In the genomic region with DNA sequence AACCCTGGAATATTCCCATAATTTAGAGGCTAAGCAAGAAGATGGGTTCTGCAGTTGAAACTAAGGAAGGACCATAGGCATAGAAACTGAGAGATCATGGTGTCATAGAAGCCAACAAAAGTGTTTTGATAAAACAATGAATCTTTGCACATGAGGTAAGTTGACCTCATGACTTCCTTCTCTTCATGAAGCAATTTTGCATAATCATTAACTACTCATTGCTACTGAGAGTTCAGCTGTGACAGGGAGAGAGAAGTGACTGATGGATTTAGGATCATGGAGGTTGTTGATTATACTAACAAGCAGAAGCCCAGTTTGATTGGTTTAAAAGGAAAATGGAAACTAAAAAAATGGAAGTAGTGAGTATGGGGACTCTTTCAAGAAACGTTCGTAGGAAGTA, we compare ENCODE assay signal across 14 cellular contexts. TPM values are rescaled to one million over a fixed set of nuclear protein-coding genes. Genes with fewer than 3 reads are reported as not detected.
DNase-seq lines count a peak whose midpoint lies in the region; ATAC-seq and TF ChIP-seq lines count a peak whose summit lies in the region.
"Had no signal": no experiment of that assay in that cellular context is flagged by ENCODE, and none has a peak within 500 bp of the region (broad histone marks: within the 10 kb centered on the region; RNA-seq: fewer than 3 reads in every experiment).

No MANE protein-coding gene starts in this region.

- no peak for TF ChIP-seq CTCF in mucosa of descending colon (IDR thresholded peaks at IDR 0.05)

- H3K9me3 ChIP-seq in mucosa of descending colon (no peaks in the 10 kb centered on the region), aorta (ENCODE audit: control insufficient read depth, low read length) (no peaks in the 10 kb centered on the region)
- H3K9me3 ChIP-seq: adrenal gland, esophagus muscularis mucosa had no signal

- H3K27me3 ChIP-seq in aorta (ENCODE audit: control insufficient read depth in 1 of 2, insufficient read depth in 2 of 2, low read length in 1 of 2), result no peaks in the 10 kb centered on the region
- H3K27me3 ChIP-seq: adrenal gland, esophagus muscularis mucosa had no signal

- peak; percentile 88 for DNase-seq in NOMO-1 treated with DMSO at 0.1 percent for 48 hours (lab: John Stamatoyannopoulos, UW; ENCODE audit: unreplicated experiment)
- no peak for DNase-seq in mucosa of descending colon
- DNase-seq in NCI-H2227 treated with DMSO at 0.1 percent for 48 hours (lab: John Stamatoyannopoulos, UW), result no peak
- no peak for DNase-seq in aorta
- DNase-seq in HK-2 (ENCODE audit: unreplicated experiment), result no peak
- DNase-seq: adrenal gland; left cardiac atrium; NCI-H510A treated with DMSO at 0.1 percent for 48 hours; stimulated activated naive CD4-positive, alpha-beta T cell treated with Interleukin-2 at 50 U/mL for 16 hours had no signal

- H3K36me3 ChIP-seq in mucosa of descending colon (ENCODE audit: low read depth), result no peaks in the 10 kb centered on the region
- no peaks in the 10 kb centered on the region for H3K36me3 ChIP-seq in aorta (ENCODE audit: control insufficient read depth in 1 of 2, insufficient read depth in 2 of 2, low read length in 1 of 2)
- H3K36me3 ChIP-seq: adrenal gland, esophagus muscularis mucosa had no signal

- H3K4me1 ChIP-seq in mucosa of descending colon (ENCODE audit: low read depth) (no peaks in the 10 kb centered on the region), aorta (ENCODE audit: control insufficient read depth in 1 of 2, insufficient read depth in 2 of 2, low read length in 2 of 2) (no peaks in the 10 kb centered on the region)

- H3K27ac ChIP-seq in aorta (ENCODE audit: low read depth in 1 of 2, low read length in 2 of 2), result no peak overlapping the region
- H3K27ac ChIP-seq: adrenal gland, esophagus muscularis mucosa, VCaP had no signal

- H3K4me3 ChIP-seq in mucosa of descending colon (no peak overlapping the region), aorta (ENCODE audit: low read length in 2 of 2) (no peak overlapping the region)
- H3K4me3 ChIP-seq: adrenal gland, esophagus muscularis mucosa had no signal

- intact Hi-C loops in mucosa of descending colon (cut with DNase I, micrococcal nuclease), result no loop called here
- intact Hi-C loops in aorta (cut with DNase I), result no loop called here

- 86 to 90% methylated on average over 2 of the region's 2 CpGs for WGBS in aorta, 2 donors

- ATAC-seq in GM18861 (IDR thresholded peaks at IDR 0.05; ENCODE audit: unreplicated experiment), result peak; percentile 71
- peak; percentile 64 for ATAC-seq in HG02642 (IDR thresholded peaks at IDR 0.05; ENCODE audit: poor library complexity, unreplicated experiment)
- peak; percentile 93 for ATAC-seq in mucosa of descending colon
- no peak for ATAC-seq in HG02852 (IDR thresholded peaks at IDR 0.05; ENCODE audit: unreplicated experiment)
- no peak for ATAC-seq in aorta (ENCODE audit: low FRiP score)
- ATAC-seq: left cardiac atrium had no signal

RNA-seq across cellular contexts. Expression of a gene that starts 51.2 kb away (rescaled TPM):
- 10 to 100 TPM in 2 of 3 donors, 1 to 10 TPM in 1; 7.4 to 29.3 (median 20.1) TPM for total RNA-seq in mucosa of descending colon
- 10 to 100 TPM; 28.2 to 47.6 TPM for total RNA-seq in aorta
- polyA plus RNA-seq in aorta, result 10 to 100 TPM in 1 of 2 donors, 1 to 10 TPM in 1; 5.3 to 10.8 TPM

Comparison
In these comparisons a context has a peak if more than half of its experiments do, and no peak if none do; other contexts are left out.
1. ATAC-seq: peak in GM18861 (single experiment), HG02642 (single experiment) and mucosa of descending colon (single experiment); none in HG02852 (single experiment) and aorta (single experiment).